In genomic region chr22:42427211-42427610, GRCh38 we compare ENCODE assay signal across 16 cellular contexts. TPM values are rescaled to one million over a fixed set of nuclear protein-coding genes. Genes with fewer than 3 reads are reported as not detected.
DNase-seq lines count a peak whose midpoint lies in the region; TF ChIP-seq lines count a peak whose summit lies in the region.
"Had no signal": no experiment of that assay in that cellular context is flagged by ENCODE, and none has a peak within 500 bp of the region (broad histone marks: within the 10 kb centered on the region; RNA-seq: fewer than 3 reads in every experiment).

No MANE protein-coding gene starts in this region.

- TF ChIP-seq CTCF in WERI-Rb-1 (IDR thresholded peaks at IDR 0.05; ENCODE audit: low read depth, low read length) (no peak), neural progenitor cell (IDR thresholded peaks at IDR 0.05) (no peak)

- no peak overlapping the region for H3K18ac ChIP-seq in mesenchymal stem cell (ENCODE audit: low read depth in 1 of 2, low read length in 2 of 2)

- H3K23ac ChIP-seq in mesenchymal stem cell (ENCODE audit: low read length in 2 of 2), result no peak overlapping the region

- peaks cover 10% of the 10 kb centered on the region for H3F3A ChIP-seq in neural progenitor cell (ENCODE audit: low read depth)

- H3K9me3 ChIP-seq in WERI-Rb-1 (ENCODE audit: severe bottlenecking), result no peaks in the 10 kb centered on the region
- H3K9me3 ChIP-seq in neural progenitor cell (ENCODE audit: low read depth), result no peaks in the 10 kb centered on the region
- no peaks in the 10 kb centered on the region for H3K9me3 ChIP-seq in mesenchymal stem cell (ENCODE audit: control insufficient read depth, low read length)
- H3K9me3 ChIP-seq: SJSA1 had no signal

- H3K9ac ChIP-seq in neural progenitor cell (no peak overlapping the region), mesenchymal stem cell (ENCODE audit: low read length) (no peak overlapping the region)

- no peaks in the 10 kb centered on the region for H3K36me3 ChIP-seq in WERI-Rb-1
- H3K36me3 ChIP-seq in neural progenitor cell, result no peaks in the 10 kb centered on the region
- no peaks in the 10 kb centered on the region for H3K36me3 ChIP-seq in mesenchymal stem cell (ENCODE audit: control insufficient read depth in 1 of 2, insufficient read depth in 2 of 2, low read depth in 1 of 2, low read length in 2 of 2)
- H3K36me3 ChIP-seq: SJSA1 had no signal

- no peaks in the 10 kb centered on the region for H4K20me1 ChIP-seq in neural progenitor cell (ENCODE audit: low read depth)

- H3K27me3 ChIP-seq in WERI-Rb-1 (ENCODE audit: insufficient read depth, low read depth, severe bottlenecking) (no peaks in the 10 kb centered on the region), neural progenitor cell (peaks cover 12% of the 10 kb centered on the region), mesenchymal stem cell (ENCODE audit: control insufficient read depth in 1 of 2, insufficient read depth in 1 of 2, low read length in 2 of 2) (peaks cover 57 to 68% of the 10 kb centered on the region in 2 experiments)

- no peak overlapping the region for H2BK12ac ChIP-seq in mesenchymal stem cell (ENCODE audit: low read length in 2 of 2)

- 64% methylated on average over 8 of the region's 8 CpGs for WGBS in mesenchymal stem cell

- H3K9me3 Mint-ChIP-seq in neural progenitor cell, result peaks cover 3% of the 10 kb centered on the region
- H3K9me3 Mint-ChIP-seq in activated T-helper 2 cell treated with anti-CD3 and anti-CD28 coated beads, Interferon-gamma antibody, Interleukin-2, Interleukin-4, amounts not matched to agents 10 μg/mL and 5 μg/mL and 100 μg/mL, durations not matched to agents 14 hours and 24 hours and 36 hours, result no peaks in the 10 kb centered on the region
- H3K9me3 Mint-ChIP-seq: HFFc6 had no signal

- no peak overlapping the region for H3K4me3 ChIP-seq in WERI-Rb-1 (ENCODE audit: low read depth, low read length)
- H3K4me3 ChIP-seq in neural progenitor cell, result no peak overlapping the region
- no peak overlapping the region for H3K4me3 ChIP-seq in mesenchymal stem cell (ENCODE audit: insufficient read depth in 1 of 2, low read depth in 1 of 2, low read length in 2 of 2)
- H3K4me3 ChIP-seq: SJSA1 had no signal

- no peak overlapping the region for H3K4ac ChIP-seq in mesenchymal stem cell (ENCODE audit: low read depth in 1 of 2, low read length in 2 of 2)

- intact Hi-C loops in activated T-helper 2 cell treated with anti-CD3 and anti-CD28 coated beads, Interferon-gamma antibody, Interleukin-2, Interleukin-4, amounts not matched to agents 10 μg/mL and 5 μg/mL and 100 μg/mL, durations not matched to agents 14 hours and 24 hours and 36 hours (cut with micrococcal nuclease), result no loop called here

- no peak overlapping the region for H2AK5ac ChIP-seq in mesenchymal stem cell (ENCODE audit: low read length, severe bottlenecking)

- H3K4me1 ChIP-seq in neural progenitor cell (peaks cover 30% of the 10 kb centered on the region), mesenchymal stem cell (ENCODE audit: control insufficient read depth, insufficient read depth, low read depth, low read length) (no peaks in the 10 kb centered on the region)
- H3K4me1 ChIP-seq: SJSA1 had no signal

- H3K4me2 ChIP-seq in neural progenitor cell, result no peak overlapping the region
- no peak overlapping the region for H3K4me2 ChIP-seq in mesenchymal stem cell (ENCODE audit: low read length, poor library complexity, severe bottlenecking)

- no peaks in the 10 kb centered on the region for H3K79me2 ChIP-seq in neural progenitor cell (ENCODE audit: low read depth)

- H3K79me1 ChIP-seq in mesenchymal stem cell (replicated peaks; ENCODE audit: low read length, poor library complexity, severe bottlenecking), result no peaks in the 10 kb centered on the region

- H4K91ac ChIP-seq in mesenchymal stem cell (ENCODE audit: low read length), result no peak overlapping the region

- H3K27ac ChIP-seq in WERI-Rb-1 (peak overlapping the region; percentile 33; the same call in 1 of the 2 replicates), neural progenitor cell (no peak overlapping the region), mesenchymal stem cell (ENCODE audit: low read length, poor library complexity, severe bottlenecking) (no peak overlapping the region)
- H3K27ac ChIP-seq: C4-2B, SJSA1 had no signal

- DNase-seq in NCI-H2171 treated with DMSO at 0.1 percent for 48 hours (lab: John Stamatoyannopoulos, UW) (peak; percentile 64), NCI-H2171 (lab: John Stamatoyannopoulos, UW) (no peak), COR-L47 (lab: John Stamatoyannopoulos, UW) (peak; percentile 76), WERI-Rb-1 (peak; percentile 55), neural progenitor cell (ENCODE audit: low spot score) (no peak), dedifferentiated amniotic fluid mesenchymal stem cell (ENCODE audit: extremely low spot score) (no peak), mesenchymal stem cell (no peak)
- DNase-seq in activated T-helper 2 cell treated with anti-CD3 and anti-CD28 coated beads, Interferon-gamma antibody, Interleukin-2, Interleukin-4, amounts not matched to agents 10 μg/mL and 5 μg/mL and 100 μg/mL, durations not matched to agents 14 hours and 24 hours and 36 hours (ENCODE audit: low spot score), result no peak
- DNase-seq: EL, HFFc6, KG1, NCI-H187, NCI-H510A had no signal

- no peak overlapping the region for H3K4me3 Mint-ChIP-seq in neural progenitor cell
- no peak overlapping the region for H3K4me3 Mint-ChIP-seq in activated T-helper 2 cell treated with anti-CD3 and anti-CD28 coated beads, Interferon-gamma antibody, Interleukin-2, Interleukin-4, amounts not matched to agents 10 μg/mL and 5 μg/mL and 100 μg/mL, durations not matched to agents 14 hours and 24 hours and 36 hours (ENCODE audit: low read depth)
- H3K4me3 Mint-ChIP-seq: HFFc6 had no signal

- H4K8ac ChIP-seq in mesenchymal stem cell (ENCODE audit: low read length), result no peak overlapping the region

- H3K27ac Mint-ChIP-seq in neural progenitor cell, result peak overlapping the region; percentile 37
- H3K27ac Mint-ChIP-seq in activated T-helper 2 cell treated with anti-CD3 and anti-CD28 coated beads, Interferon-gamma antibody, Interleukin-2, Interleukin-4, amounts not matched to agents 10 μg/mL and 5 μg/mL and 100 μg/mL, durations not matched to agents 14 hours and 24 hours and 36 hours, result no peak overlapping the region
- H3K27ac Mint-ChIP-seq: HFFc6 had no signal

- no peak overlapping the region for H2AFZ ChIP-seq in neural progenitor cell (replicated peaks)
- no peak overlapping the region for H2AFZ ChIP-seq in mesenchymal stem cell (ENCODE audit: low read depth, low read length)

- peaks cover 46% of the 10 kb centered on the region for H3K4me1 Mint-ChIP-seq in neural progenitor cell
- H3K4me1 Mint-ChIP-seq in activated T-helper 2 cell treated with anti-CD3 and anti-CD28 coated beads, Interferon-gamma antibody, Interleukin-2, Interleukin-4, amounts not matched to agents 10 μg/mL and 5 μg/mL and 100 μg/mL, durations not matched to agents 14 hours and 24 hours and 36 hours (ENCODE audit: low read depth), result no peaks in the 10 kb centered on the region

- H2BK15ac ChIP-seq in mesenchymal stem cell (ENCODE audit: low read depth, poor library complexity, severe bottlenecking), result no peak overlapping the region

- no peak overlapping the region for H2BK5ac ChIP-seq in mesenchymal stem cell (ENCODE audit: low read depth, low read length, poor library complexity, severe bottlenecking)

- H3K36me3 Mint-ChIP-seq in neural progenitor cell, result no peaks in the 10 kb centered on the region
- H3K36me3 Mint-ChIP-seq in activated T-helper 2 cell treated with anti-CD3 and anti-CD28 coated beads, Interferon-gamma antibody, Interleukin-2, Interleukin-4, amounts not matched to agents 10 μg/mL and 5 μg/mL and 100 μg/mL, durations not matched to agents 14 hours and 24 hours and 36 hours (ENCODE audit: low read depth), result no peaks in the 10 kb centered on the region

- H3K14ac ChIP-seq in mesenchymal stem cell (ENCODE audit: low read length in 2 of 2), result no peak overlapping the region

- peaks cover 38% of the 10 kb centered on the region for H3K27me3 Mint-ChIP-seq in neural progenitor cell (ENCODE audit: insufficient read depth, low read depth)
- peaks cover 16% of the 10 kb centered on the region for H3K27me3 Mint-ChIP-seq in activated T-helper 2 cell treated with anti-CD3 and anti-CD28 coated beads, Interferon-gamma antibody, Interleukin-2, Interleukin-4, amounts not matched to agents 10 μg/mL and 5 μg/mL and 100 μg/mL, durations not matched to agents 14 hours and 24 hours and 36 hours (ENCODE audit: low read depth)

- no peak overlapping the region for H2BK120ac ChIP-seq in mesenchymal stem cell (ENCODE audit: low read depth, low read length)

RNA-seq across cellular contexts. Expression of gene NFAM1, which starts 5.0 kb away (rescaled TPM):
- total RNA-seq in neural progenitor cell (ENCODE audit: low replicate concordance), result 0.19 and 0.40 TPM in 2 replicates
- total RNA-seq in activated T-helper 2 cell treated with anti-CD3 and anti-CD28 coated beads, Interferon-gamma antibody, Interleukin-2, Interleukin-4, amounts not matched to agents 10 μg/mL and 5 μg/mL and 100 μg/mL, durations not matched to agents 14 hours and 24 hours and 36 hours, result 0.21 and 0.23 TPM in 2 replicates
- polyA plus RNA-seq in mesenchymal stem cell (2013, experiment 1 of 2), result 0.03 TPM
- 0.03 TPM for polyA plus RNA-seq in mesenchymal stem cell (2013, experiment 2 of 2)
- total RNA-seq: H4, HFFc6, SJSA1 had no signal

Comparison
In these comparisons a context has a peak if more than half of its experiments do, and no peak if none do; other contexts are left out.
1. DNase-seq: peak in NCI-H2171 treated with DMSO at 0.1 percent for 48 hours (single experiment), COR-L47 (single experiment) and WERI-Rb-1 (single experiment); none in NCI-H2171 (single experiment), neural progenitor cell (single experiment), dedifferentiated amniotic fluid mesenchymal stem cell (single experiment), activated T-helper 2 cell treated with anti-CD3 and anti-CD28 coated beads, Interferon-gamma antibody, Interleukin-2, Interleukin-4, amounts not matched to agents 10 μg/mL and 5 μg/mL and 100 μg/mL, durations not matched to agents 14 hours and 24 hours and 36 hours (single experiment) and mesenchymal stem cell (single experiment).